ENCODE assay signal across 1 cellular context in genomic region chr1:93702102-93702827, GRCh38.
TF ChIP-seq lines count a peak whose summit lies in the region.

No MANE protein-coding gene starts in this region.

TF ChIP-seq in SK-N-SH, 30 proteins besides CTCF, POLR2A, EP300 and RAD21 (continued from another document):
- TF ChIP-seq USF2 (IDR thresholded peaks at IDR 0.05; ENCODE audit: borderline replicate concordance, low read depth, low read length) (no peak), MXI1 (IDR thresholded peaks at IDR 0.05; ENCODE audit: low read depth, low read length) (peak; percentile 60), RXRA (IDR thresholded peaks at IDR 0.05; ENCODE audit: borderline replicate concordance, low read depth) (no peak), EZH2phosphoT487 (IDR thresholded peaks at IDR 0.05; ENCODE audit: borderline replicate concordance, low read depth) (no peak), MEF2A (IDR thresholded peaks at IDR 0.05; ENCODE audit: borderline replicate concordance, low read depth) (no peak), ELF1 (IDR thresholded peaks at IDR 0.05) (no peak), YY1 (IDR thresholded peaks at IDR 0.05; ENCODE audit: low read depth) (no peak), FOXM1 (IDR thresholded peaks at IDR 0.05; ENCODE audit: low read depth) (no peak), NFIC (IDR thresholded peaks at IDR 0.05; ENCODE audit: borderline replicate concordance) (no peak), NRF1 (IDR thresholded peaks at IDR 0.05; ENCODE audit: low read depth, low read length) (no peak), RFX5 (IDR thresholded peaks at IDR 0.05; ENCODE audit: low read length) (no peak), FOXJ3 (CRISPR knock-in tag; IDR thresholded peaks at IDR 0.05) (no peak), GABPA (IDR thresholded peaks at IDR 0.05; ENCODE audit: low read depth) (no peak)
- TF ChIP-seq, protein P1, sequence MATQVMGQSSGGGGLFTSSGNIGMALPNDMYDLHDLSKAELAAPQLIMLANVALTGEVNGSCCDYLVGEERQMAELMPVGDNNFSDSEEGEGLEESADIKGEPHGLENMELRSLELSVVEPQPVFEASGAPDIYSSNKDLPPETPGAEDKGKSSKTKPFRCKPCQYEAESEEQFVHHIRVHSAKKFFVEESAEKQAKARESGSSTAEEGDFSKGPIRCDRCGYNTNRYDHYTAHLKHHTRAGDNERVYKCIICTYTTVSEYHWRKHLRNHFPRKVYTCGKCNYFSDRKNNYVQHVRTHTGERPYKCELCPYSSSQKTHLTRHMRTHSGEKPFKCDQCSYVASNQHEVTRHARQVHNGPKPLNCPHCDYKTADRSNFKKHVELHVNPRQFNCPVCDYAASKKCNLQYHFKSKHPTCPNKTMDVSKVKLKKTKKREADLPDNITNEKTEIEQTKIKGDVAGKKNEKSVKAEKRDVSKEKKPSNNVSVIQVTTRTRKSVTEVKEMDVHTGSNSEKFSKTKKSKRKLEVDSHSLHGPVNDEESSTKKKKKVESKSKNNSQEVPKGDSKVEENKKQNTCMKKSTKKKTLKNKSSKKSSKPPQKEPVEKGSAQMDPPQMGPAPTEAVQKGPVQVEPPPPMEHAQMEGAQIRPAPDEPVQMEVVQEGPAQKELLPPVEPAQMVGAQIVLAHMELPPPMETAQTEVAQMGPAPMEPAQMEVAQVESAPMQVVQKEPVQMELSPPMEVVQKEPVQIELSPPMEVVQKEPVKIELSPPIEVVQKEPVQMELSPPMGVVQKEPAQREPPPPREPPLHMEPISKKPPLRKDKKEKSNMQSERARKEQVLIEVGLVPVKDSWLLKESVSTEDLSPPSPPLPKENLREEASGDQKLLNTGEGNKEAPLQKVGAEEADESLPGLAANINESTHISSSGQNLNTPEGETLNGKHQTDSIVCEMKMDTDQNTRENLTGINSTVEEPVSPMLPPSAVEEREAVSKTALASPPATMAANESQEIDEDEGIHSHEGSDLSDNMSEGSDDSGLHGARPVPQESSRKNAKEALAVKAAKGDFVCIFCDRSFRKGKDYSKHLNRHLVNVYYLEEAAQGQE (IDR thresholded peaks at IDR 0.05; ENCODE audit: low read depth, low read length): no peak
- TF ChIP-seq, protein P2, sequence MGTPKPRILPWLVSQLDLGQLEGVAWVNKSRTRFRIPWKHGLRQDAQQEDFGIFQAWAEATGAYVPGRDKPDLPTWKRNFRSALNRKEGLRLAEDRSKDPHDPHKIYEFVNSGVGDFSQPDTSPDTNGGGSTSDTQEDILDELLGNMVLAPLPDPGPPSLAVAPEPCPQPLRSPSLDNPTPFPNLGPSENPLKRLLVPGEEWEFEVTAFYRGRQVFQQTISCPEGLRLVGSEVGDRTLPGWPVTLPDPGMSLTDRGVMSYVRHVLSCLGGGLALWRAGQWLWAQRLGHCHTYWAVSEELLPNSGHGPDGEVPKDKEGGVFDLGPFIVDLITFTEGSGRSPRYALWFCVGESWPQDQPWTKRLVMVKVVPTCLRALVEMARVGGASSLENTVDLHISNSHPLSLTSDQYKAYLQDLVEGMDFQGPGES (IDR thresholded peaks at IDR 0.05; ENCODE audit: low read depth, low read length): no peak
- TF ChIP-seq, protein P3, sequence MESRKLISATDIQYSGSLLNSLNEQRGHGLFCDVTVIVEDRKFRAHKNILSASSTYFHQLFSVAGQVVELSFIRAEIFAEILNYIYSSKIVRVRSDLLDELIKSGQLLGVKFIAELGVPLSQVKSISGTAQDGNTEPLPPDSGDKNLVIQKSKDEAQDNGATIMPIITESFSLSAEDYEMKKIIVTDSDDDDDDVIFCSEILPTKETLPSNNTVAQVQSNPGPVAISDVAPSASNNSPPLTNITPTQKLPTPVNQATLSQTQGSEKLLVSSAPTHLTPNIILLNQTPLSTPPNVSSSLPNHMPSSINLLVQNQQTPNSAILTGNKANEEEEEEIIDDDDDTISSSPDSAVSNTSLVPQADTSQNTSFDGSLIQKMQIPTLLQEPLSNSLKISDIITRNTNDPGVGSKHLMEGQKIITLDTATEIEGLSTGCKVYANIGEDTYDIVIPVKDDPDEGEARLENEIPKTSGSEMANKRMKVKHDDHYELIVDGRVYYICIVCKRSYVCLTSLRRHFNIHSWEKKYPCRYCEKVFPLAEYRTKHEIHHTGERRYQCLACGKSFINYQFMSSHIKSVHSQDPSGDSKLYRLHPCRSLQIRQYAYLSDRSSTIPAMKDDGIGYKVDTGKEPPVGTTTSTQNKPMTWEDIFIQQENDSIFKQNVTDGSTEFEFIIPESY (IDR thresholded peaks at IDR 0.05; ENCODE audit: borderline replicate concordance, low read depth): no peak
